Comparison of ENCODE assay signal across 8 cellular contexts in genomic region chr1:11925938-11926292, GRCh38. TPM values are rescaled to one million over a fixed set of nuclear protein-coding genes. Genes with fewer than 3 reads are reported as not detected.
DNase-seq lines count a peak whose midpoint lies in the region; ATAC-seq and TF ChIP-seq lines count a peak whose summit lies in the region.

No MANE protein-coding gene starts in this region.

- 0 to 2% (median 1%) methylated on average over 2 to 41 of the region's 41 CpGs; no CpG with 5 or more reads in 1 of the 5 donors for WGBS in stomach, 5 donors

- peak; percentile 3 for DNase-seq in T-helper 22 cell (ENCODE audit: low read depth)
- DNase-seq in right atrium auricular region (ENCODE audit: low spot score) = no peak
- DNase-seq in stomach = no peak
- no peak for DNase-seq in NCI-H2196 (lab: John Stamatoyannopoulos, UW; ENCODE audit: unreplicated experiment)
- no peak for DNase-seq in germinal center (ENCODE audit: low spot score)
- DNase-seq in SKM-1 (lab: John Stamatoyannopoulos, UW; ENCODE audit: unreplicated experiment) = no peak

- intact Hi-C loops in stomach (cut with DNase I; ENCODE audit: low total_unique reads) = no loop called here

- H3K4me3 ChIP-seq in right atrium auricular region (peak overlapping the region; percentile 61 to 67), stomach (peak overlapping the region; percentile 70 to 82 (median 70))

- H3K9me3 ChIP-seq in right atrium auricular region = no peaks in the 10 kb centered on the region
- H3K9me3 ChIP-seq in stomach = no peaks in the 10 kb centered on the region

- TF ChIP-seq CTCF in right atrium auricular region (IDR thresholded peaks at IDR 0.05) (no peak), stomach (IDR thresholded peaks at IDR 0.05) (no peak)

- H3K27ac ChIP-seq in right atrium auricular region (no peak overlapping the region), stomach (peak overlapping the region in 4 of 5 donors; percentile 12 to 85 (median 62))

- TF ChIP-seq EP300 in stomach (IDR thresholded peaks at IDR 0.05) = no peak

- H3K4me1 ChIP-seq in right atrium auricular region = peaks cover 0 to 48% of the 10 kb centered on the region in 2 donors
- H3K4me1 ChIP-seq in stomach = peaks cover 40 to 74% (median 59%) of the 10 kb centered on the region in 4 donors

- no peak for TF ChIP-seq POLR2A in stomach (IDR thresholded peaks at IDR 0.05)

- H3K27me3 ChIP-seq in right atrium auricular region (no peaks in the 10 kb centered on the region), stomach (no peaks in the 10 kb centered on the region)

- H3K36me3 ChIP-seq in right atrium auricular region (peaks cover 19% of the 10 kb centered on the region), stomach (peaks cover 14 to 31% (median 29%) of the 10 kb centered on the region in 4 donors)

- ATAC-seq in GM18519 (IDR thresholded peaks at IDR 0.05; ENCODE audit: low FRiP score, unreplicated experiment) (peak; percentile 19), HG02759 (IDR thresholded peaks at IDR 0.05; ENCODE audit: unreplicated experiment) (peak; percentile 24)

RNA-seq across cellular contexts. Expression of gene KIAA2013, which starts 0.3 kb away (rescaled TPM):
- total RNA-seq in right atrium auricular region (10 to 100 TPM; 70.8 to 73.2 TPM), stomach (100 to 1,000 TPM in 2 of 5 donors, 10 to 100 TPM in 3; 21.0 to 525 (median 70.0) TPM)
- polyA plus RNA-seq in stomach = 10 to 100 TPM; 14.4 to 28.9 (median 15.5) TPM

RNA-seq across cellular contexts. Expression of gene PLOD1, which starts 8.6 kb away (rescaled TPM):
- 10 to 100 TPM; 56.1 to 58.1 TPM for total RNA-seq in right atrium auricular region
- total RNA-seq in stomach = 10 to 100 TPM in 4 of 5 donors, 1 to 10 TPM in 1; 8.2 to 56.2 (median 39.4) TPM
- polyA plus RNA-seq in stomach = 10 to 100 TPM in 2 of 3 donors, 1 to 10 TPM in 1; 9.8 to 39.5 (median 31.1) TPM

RNA-seq across cellular contexts. Expression of gene MFN2, which starts 54.3 kb away (rescaled TPM):
- total RNA-seq in right atrium auricular region (100 to 1,000 TPM; 367 to 466 TPM), stomach (10 to 100 TPM; 46.6 to 68.0 (median 53.6) TPM)
- 10 to 100 TPM; 31.2 to 41.9 (median 37.4) TPM for polyA plus RNA-seq in stomach

Comparison
In these comparisons a context has a peak if more than half of its experiments do, and no peak if none do; other contexts are left out.
1. H3K27ac ChIP-seq: peak in stomach (4 of 5); none in right atrium auricular region (0 of 2).
2. RNA of gene MFN2, which starts 54.3 kb away (total RNA-seq): 367 to 466 TPM in right atrium auricular region; 46.6 to 68.0 TPM in stomach; every median in the first group is over 4 times any median in the second.